10 cellular contexts compared by ENCODE assay signal in genomic region chr1:46180082-46180616, GRCh38. TPM values are rescaled to one million over a fixed set of nuclear protein-coding genes. Genes with fewer than 3 reads are reported as not detected.
DNase-seq lines count a peak whose midpoint lies in the region; ATAC-seq and TF ChIP-seq lines count a peak whose summit lies in the region.
"Had no signal": no experiment of that assay in that cellular context is flagged by ENCODE, and none has a peak within 500 bp of the region (broad histone marks: within the 10 kb centered on the region; RNA-seq: fewer than 3 reads in every experiment).

No MANE protein-coding gene starts in this region.

- CTCF ChIA-PET in activated CD4-positive, alpha-beta T cell treated with anti-CD3 and anti-CD28 coated beads for 36 hours (lab: Charles Lee) = interaction anchor here (0.7 to 5.3 kb wide), 7 partner anchors 9 to 143 kb away, joined by 3 to 58 read pairs (median 3); no protein-coding TSS in a partner anchor

- no peaks in the 10 kb centered on the region for H3K9me3 Mint-ChIP-seq in activated CD4-positive, alpha-beta T cell treated with anti-CD3 and anti-CD28 coated beads for 36 hours (ENCODE audit: low read depth)

- H3K9me3 ChIP-seq in endocrine pancreas (ENCODE audit: control insufficient read depth, low read length) = no peaks in the 10 kb centered on the region
- H3K9me3 ChIP-seq: BLaER1 treated with 17β-estradiol and CSF1 and Interleukin-3, amounts not matched to agents 10 nM and 100 nM; right lobe of liver had no signal

- H3K36me3 ChIP-seq in endocrine pancreas (ENCODE audit: control insufficient read depth, insufficient read depth, low read length) = no peaks in the 10 kb centered on the region
- H3K36me3 ChIP-seq: BLaER1 treated with 17β-estradiol and CSF1 and Interleukin-3, amounts not matched to agents 10 nM and 100 nM; right lobe of liver had no signal

- peaks cover 15% of the 10 kb centered on the region for H3K4me1 Mint-ChIP-seq in activated CD4-positive, alpha-beta T cell treated with anti-CD3 and anti-CD28 coated beads for 36 hours

- H3K36me3 Mint-ChIP-seq in activated CD4-positive, alpha-beta T cell treated with anti-CD3 and anti-CD28 coated beads for 36 hours (ENCODE audit: low read depth) = no peaks in the 10 kb centered on the region

- DNase-seq in activated CD4-positive, alpha-beta T cell treated with anti-CD3 and anti-CD28 coated beads for 36 hours = peak; percentile 67
- no peak for DNase-seq in activated CD4-positive, alpha-beta T cell treated with anti-CD3 and anti-CD28 coated beads, Interleukin-2, amount 50 U/mL, for 4 hours
- DNase-seq in NCI-H226 (peak; percentile 12), retinal pigment epithelial cell (ENCODE audit: low read depth) (no peak), cortex of kidney (lab: John Stamatoyannopoulos, UW) (no peak), epidermal melanocyte (ENCODE audit: insufficient read length, low spot score) (no peak), MV-4-11 (lab: John Stamatoyannopoulos, UW) (no peak)

- no peak overlapping the region for H3K4me3 Mint-ChIP-seq in activated CD4-positive, alpha-beta T cell treated with anti-CD3 and anti-CD28 coated beads for 36 hours

- no peaks in the 10 kb centered on the region for H3K27me3 ChIP-seq in endocrine pancreas (ENCODE audit: control insufficient read depth, insufficient read depth, low read length)
- H3K27me3 ChIP-seq: BLaER1 treated with 17β-estradiol and CSF1 and Interleukin-3, amounts not matched to agents 10 nM and 100 nM; right lobe of liver had no signal

- H3K27me3 Mint-ChIP-seq in activated CD4-positive, alpha-beta T cell treated with anti-CD3 and anti-CD28 coated beads for 36 hours = no peaks in the 10 kb centered on the region

- H3K27ac Mint-ChIP-seq in activated CD4-positive, alpha-beta T cell treated with anti-CD3 and anti-CD28 coated beads for 36 hours = no peak overlapping the region

- intact Hi-C loops in activated CD4-positive, alpha-beta T cell treated with anti-CD3 and anti-CD28 coated beads for 36 hours (cut with DNase I, micrococcal nuclease) = no loop called here

- H3K4me1 ChIP-seq in endocrine pancreas (ENCODE audit: control insufficient read depth, insufficient read depth, low read length) = peaks cover 6% of the 10 kb centered on the region

- POLR2A ChIA-PET in activated CD4-positive, alpha-beta T cell treated with anti-CD3 and anti-CD28 coated beads for 36 hours (lab: Charles Lee) = no interaction called here

- peak; percentile 33 for TF ChIP-seq CTCF in retinal pigment epithelial cell (conservative IDR thresholded peaks at IDR 0.05; ENCODE audit: low read depth, low read length)

- peak overlapping the region; percentile 46 for H3K4me3 ChIP-seq in endocrine pancreas (ENCODE audit: control insufficient read depth, insufficient read depth, low read length)
- no peak overlapping the region for H3K4me3 ChIP-seq in retinal pigment epithelial cell (ENCODE audit: low read length)
- H3K4me3 ChIP-seq: BLaER1 treated with 17β-estradiol and CSF1 and Interleukin-3, amounts not matched to agents 10 nM and 100 nM; right lobe of liver had no signal

- peak overlapping the region; percentile 44 for H3K9ac ChIP-seq in endocrine pancreas (ENCODE audit: control insufficient read depth, insufficient read depth, low read length)

- ATAC-seq in activated CD4-positive, alpha-beta T cell treated with anti-CD3 and anti-CD28 coated beads for 36 hours = no peak

RNA-seq across cellular contexts. Expression of gene P3R3URF, which starts 3.9 kb away (rescaled TPM):
- not detected for total RNA-seq in activated CD4-positive, alpha-beta T cell treated with anti-CD3 and anti-CD28 coated beads for 36 hours
- total RNA-seq: right lobe of liver had no signal

RNA-seq across cellular contexts. Expression of gene TSPAN1, which starts 5.3 kb away (rescaled TPM):
- total RNA-seq in activated CD4-positive, alpha-beta T cell treated with anti-CD3 and anti-CD28 coated beads for 36 hours = not detected

RNA-seq across cellular contexts. Expression of gene POMGNT1, which starts 18.1 kb away (rescaled TPM):
- 10 to 100 TPM; 36.4 to 36.5 TPM for total RNA-seq in activated CD4-positive, alpha-beta T cell treated with anti-CD3 and anti-CD28 coated beads for 36 hours

RNA-seq across cellular contexts. Expression of gene LURAP1, which starts 23.0 kb away (rescaled TPM):
- under 1 TPM; 0.11 to 0.12 TPM for total RNA-seq in activated CD4-positive, alpha-beta T cell treated with anti-CD3 and anti-CD28 coated beads for 36 hours

RNA-seq across cellular contexts. Expression of gene PIK3R3, which starts 47.7 kb away (rescaled TPM):
- total RNA-seq in activated CD4-positive, alpha-beta T cell treated with anti-CD3 and anti-CD28 coated beads for 36 hours = under 1 TPM; 0.46 to 0.78 TPM

Comparison
In these comparisons a context has a peak if more than half of its experiments do, and no peak if none do; other contexts are left out.
1. DNase-seq: peak in activated CD4-positive, alpha-beta T cell treated with anti-CD3 and anti-CD28 coated beads for 36 hours (single experiment) and NCI-H226 (single experiment); none in activated CD4-positive, alpha-beta T cell treated with anti-CD3 and anti-CD28 coated beads, Interleukin-2, amount 50 U/mL, for 4 hours (0 of 2), retinal pigment epithelial cell (single experiment), cortex of kidney (single experiment), epidermal melanocyte (single experiment) and MV-4-11 (single experiment).